In genomic region chr9:109017061-109017460, GRCh38 we compare ENCODE assay signal across 19 cellular contexts.
DNase-seq lines count a peak whose midpoint lies in the region; TF ChIP-seq lines count a peak whose summit lies in the region.
"Had no signal": no experiment of that assay in that cellular context is flagged by ENCODE, and none has a peak within 500 bp of the region (broad histone marks: within the 10 kb centered on the region; RNA-seq: fewer than 3 reads in every experiment).

No MANE protein-coding gene starts in this region.

- H3K4me2 ChIP-seq in BLaER1 treated with 17β-estradiol and CSF1 and Interleukin-3, amounts not matched to agents 10 nM and 100 nM, result peak overlapping the region; percentile 36 to 90 (median 68); a peak in 21 of 22 replicates
- H3K4me2 ChIP-seq: SK-N-SH had no signal

- no peak for TF ChIP-seq CTCF in choroid plexus epithelial cell (conservative IDR thresholded peaks at IDR 0.05; ENCODE audit: low read depth, low read length)

- DNase-seq in NCI-H226 (peak; percentile 31), choroid plexus epithelial cell (ENCODE audit: low read depth) (peak; percentile 59), kidney tubule cell (ENCODE audit: low spot score) (peak; percentile 22), globus pallidus (ENCODE audit: low spot score) (no peak), NCI-H2081 (lab: John Stamatoyannopoulos, UW) (no peak), NCI-H510A (lab: John Stamatoyannopoulos, UW) (no peak)
- DNase-seq in stimulated activated CD4-positive, alpha-beta T cell treated with anti-CD3 and anti-CD28 coated beads, Interleukin-2, amount 100 ng/mL, for 24 hours, result no peak
- DNase-seq: CD4-positive, alpha-beta memory T cell; DMS79 treated with DMSO at 0.1 percent for 48 hours; GM23248; KG1; MG63; NCI-H1092 treated with DMSO at 0.1 percent for 48 hours; NCI-H2081 treated with DMSO at 0.1 percent for 48 hours; NCI-H345; NCI-H69; Right ventricle myocardium superior; SK-N-SH had no signal

- H3K9ac ChIP-seq in BLaER1 treated with 17β-estradiol and CSF1 and Interleukin-3, amounts not matched to agents 10 nM and 100 nM, result peak overlapping the region in 1 of 11 experiments; percentile 44; a peak in 1 of 22 replicates
- H3K9ac ChIP-seq: GM23248, SK-N-SH had no signal

- H4K20me1 ChIP-seq in BLaER1 treated with 17β-estradiol and CSF1 and Interleukin-3, amounts not matched to agents 10 nM and 100 nM, result peaks cover 0 to 15% (median 0%) of the 10 kb centered on the region in 11 experiments; a peak in 5 of 22 replicates

- H3K4me3 ChIP-seq in BLaER1 treated with 17β-estradiol and CSF1 and Interleukin-3, amounts not matched to agents 10 nM and 100 nM, result peak overlapping the region in 1 of 10 experiments; percentile 26; a peak in 1 of 20 replicates
- no peak overlapping the region for H3K4me3 ChIP-seq in choroid plexus epithelial cell (ENCODE audit: low read depth, low read length)
- H3K4me3 ChIP-seq: GM23248, MG63 had no signal

- no peaks in the 10 kb centered on the region for H3K9me3 ChIP-seq in BLaER1 treated with 17β-estradiol and CSF1 and Interleukin-3, amounts not matched to agents 10 nM and 100 nM (replicated peaks in 1 of 11)
- H3K9me3 ChIP-seq: MG63, SK-N-SH had no signal

- H3K4me1 ChIP-seq in BLaER1 treated with 17β-estradiol and CSF1 and Interleukin-3, amounts not matched to agents 10 nM and 100 nM, result peaks cover 66 to 90% (median 80%) of the 10 kb centered on the region in 10 experiments

- H3K27me3 ChIP-seq in BLaER1 treated with 17β-estradiol and CSF1 and Interleukin-3, amounts not matched to agents 10 nM and 100 nM, result 0 out of 22 replicates have a peak, but pooled peaks cover 0 to 7% (median 0%) of the 10 kb centered on the region in 11 experiments
- H3K27me3 ChIP-seq: MG63 had no signal

- peaks cover 0 to 41% (median 18%) of the 10 kb centered on the region in 11 experiments; a peak in 14 of 22 replicates for H3K36me3 ChIP-seq in BLaER1 treated with 17β-estradiol and CSF1 and Interleukin-3, amounts not matched to agents 10 nM and 100 nM

- H3K27ac ChIP-seq in BLaER1 treated with 17β-estradiol and CSF1 and Interleukin-3, amounts not matched to agents 10 nM and 100 nM, result peak overlapping the region in 3 of 11 experiments; percentile 1 to 31 (median 12); a peak in 2 of 22 replicates
- H3K27ac ChIP-seq: GM23248 had no signal

Comparison
In these comparisons a context has a peak if more than half of its experiments do, and no peak if none do; other contexts are left out.
1. DNase-seq: peak in NCI-H226 (single experiment), choroid plexus epithelial cell (single experiment) and kidney tubule cell (single experiment); none in stimulated activated CD4-positive, alpha-beta T cell treated with anti-CD3 and anti-CD28 coated beads, Interleukin-2, amount 100 ng/mL, for 24 hours (0 of 2), globus pallidus (single experiment), NCI-H2081 (0 of 2) and NCI-H510A (single experiment).